8 cellular contexts compared by ENCODE assay signal in genomic region chr1:116151739-116152576, GRCh38. TPM values are rescaled to one million over a fixed set of nuclear protein-coding genes. Genes with fewer than 3 reads are reported as not detected.
A peak's percentile ranks its signal among the peaks of the same experiment; 100 is the strongest.
DNase-seq lines count a peak whose midpoint lies in the region; ATAC-seq and TF ChIP-seq lines count a peak whose summit lies in the region.

No MANE protein-coding gene starts in this region.

- H3K9ac ChIP-seq in H9 (ENCODE audit: extremely low read depth, insufficient read length, low read length) = no peak overlapping the region
- H3K9ac ChIP-seq in SK-N-MC (ENCODE audit: insufficient read length) = peak overlapping the region; percentile 66
- H3K9ac ChIP-seq in trophoblast cell (ENCODE audit: low read length) = peak overlapping the region; percentile 31

- no peaks in the 10 kb centered on the region for H3K36me3 ChIP-seq in SK-N-MC (ENCODE audit: insufficient read depth, low read length)
- H3K36me3 ChIP-seq in trophoblast cell (ENCODE audit: control insufficient read depth in 1 of 2, insufficient read depth in 2 of 2, low read length in 2 of 2) = no peaks in the 10 kb centered on the region
- H3K36me3 ChIP-seq in transverse colon = no peaks in the 10 kb centered on the region

- peaks cover 4% of the 10 kb centered on the region for H3K23me2 ChIP-seq in H9 (ENCODE audit: insufficient read length, low read depth, low read length, poor library complexity, severe bottlenecking)

- no CpG with 5 or more reads among the region's 46 CpGs for WGBS in H9 (ENCODE audit: extremely low coverage, insufficient read length, low lambda C conversion rate)
- no CpG with 5 or more reads among the region's 46 CpGs for WGBS in trophoblast cell (ENCODE audit: extremely low coverage, insufficient coverage, insufficient read length)
- WGBS in transverse colon (ENCODE audit: low coverage in 1 of 2), 2 donors = 25 to 40% methylated on average over 2 to 13 of the region's 46 CpGs

- no peaks in the 10 kb centered on the region for H3K79me2 ChIP-seq in H9 (ENCODE audit: insufficient read depth, low read length)
- no peaks in the 10 kb centered on the region for H3K79me2 ChIP-seq in trophoblast cell (ENCODE audit: control insufficient read depth, insufficient read depth, low read length, poor library complexity)

- no peak for TF ChIP-seq EP300 in transverse colon (IDR thresholded peaks at IDR 0.05; ENCODE audit: low read depth)

- H2AK5ac ChIP-seq in H9 (ENCODE audit: insufficient read length, low read length) (no peak overlapping the region), trophoblast cell (ENCODE audit: low read length) (no peak overlapping the region)

- H2AFZ ChIP-seq in H9 (ENCODE audit: low read length) = no peak overlapping the region
- peak overlapping the region; percentile 61 for H2AFZ ChIP-seq in trophoblast cell (ENCODE audit: insufficient read depth, low read length, poor library complexity)

- intact Hi-C loops in cardiac septum (cut with DNase I) (loop anchor here (5.0 kb wide), 2 partner anchors 220 to 335 kb away; partner anchors contain the start of gene ATP1A1), transverse colon (cut with DNase I; ENCODE audit: low total_unique reads) (loop anchor here (5.0 kb wide), 1 partner anchor 335 kb away; no protein-coding TSS in a partner anchor)

- no peaks in the 10 kb centered on the region for H3K4me1 ChIP-seq in H9 (ENCODE audit: insufficient read depth, low read length)
- H3K4me1 ChIP-seq in trophoblast cell (ENCODE audit: control insufficient read depth in 1 of 2, insufficient read depth in 2 of 2, low read length in 2 of 2) = peaks cover 13 to 19% of the 10 kb centered on the region in 2 experiments
- peaks cover 3 to 37% (median 24%) of the 10 kb centered on the region in 4 donors for H3K4me1 ChIP-seq in transverse colon

- peak overlapping the region; percentile 25 for H3K4me2 ChIP-seq in H9 (ENCODE audit: insufficient read depth, insufficient read length, low read length)
- peak overlapping the region; percentile 88 for H3K4me2 ChIP-seq in trophoblast cell (ENCODE audit: low read length)

- TF ChIP-seq CTCF in H9 (conservative IDR thresholded peaks at IDR 0.05) (peak; percentile 92), LNCaP clone FGC (IDR thresholded peaks at IDR 0.05; ENCODE audit: control insufficient read depth, extremely low read depth, insufficient read depth) (peak; percentile 99), transverse colon (IDR thresholded peaks at IDR 0.05) (peak; percentile 84 to 96 (median 95))

- H3K56ac ChIP-seq in H9 (ENCODE audit: insufficient read length, low read depth, low read length) = no peak overlapping the region

- peaks cover 0 to 4% (median 0%) of the 10 kb centered on the region in 3 experiments; a peak in 3 of 7 replicates for H3K36me3 Mint-ChIP-seq in H9 (ENCODE audit: insufficient read depth in 1 of 3, low read depth in 3 of 3)
- H3K36me3 Mint-ChIP-seq in activated naive CD4-positive, alpha-beta T cell treated with anti-CD3 and anti-CD28 coated beads, Interleukin-2, amount 50 U/mL, for 72 hours = no peaks in the 10 kb centered on the region

- H4K91ac ChIP-seq in H9 (ENCODE audit: insufficient read length, low read depth, low read length) (no peak overlapping the region), trophoblast cell (ENCODE audit: low read depth, low read length) (peak overlapping the region; percentile 1)

- no peaks in the 10 kb centered on the region for H3K27me3 ChIP-seq in H9 (ENCODE audit: insufficient read depth, low read length)
- H3K27me3 ChIP-seq in trophoblast cell (ENCODE audit: insufficient read depth, low read length) = no peaks in the 10 kb centered on the region
- H3K27me3 ChIP-seq in transverse colon = no peaks in the 10 kb centered on the region

- H3K79me1 ChIP-seq in H9 (ENCODE audit: insufficient read depth, low read depth, low read length, poor library complexity, severe bottlenecking) = no peaks in the 10 kb centered on the region
- peaks cover 7% of the 10 kb centered on the region for H3K79me1 ChIP-seq in trophoblast cell (ENCODE audit: low read length)

- no peaks in the 10 kb centered on the region for H4K20me1 ChIP-seq in H9 (ENCODE audit: control insufficient read depth, insufficient read depth, insufficient read length)

- H4K8ac ChIP-seq in H9 (replicated peaks; ENCODE audit: insufficient read length, low read depth, low read length) (no peak overlapping the region), trophoblast cell (ENCODE audit: low read depth, low read length) (peak overlapping the region; percentile 57)

- peaks cover 2 to 4% of the 10 kb centered on the region in 2 experiments for H3K9me3 Mint-ChIP-seq in H9
- H3K9me3 Mint-ChIP-seq in activated naive CD4-positive, alpha-beta T cell treated with anti-CD3 and anti-CD28 coated beads, Interleukin-2, amount 50 U/mL, for 72 hours = peaks cover 0 to 3% of the 10 kb centered on the region in 2 donors

- H3K23ac ChIP-seq in H9 (ENCODE audit: insufficient read length, low read depth, low read length) (no peak overlapping the region), trophoblast cell (ENCODE audit: low read length) (no peak overlapping the region)

- peaks cover 20% of the 10 kb centered on the region for H3K27me3 Mint-ChIP-seq in H9 (ENCODE audit: low read depth)

- H3K4me3 ChIP-seq in LNCaP clone FGC (ENCODE audit: low read depth, low read length) (peak overlapping the region; percentile 40), SK-N-MC (peak overlapping the region; percentile 76), trophoblast cell (ENCODE audit: low read depth, low read length) (peak overlapping the region; percentile 60), transverse colon (peak overlapping the region in 3 of 4 donors; percentile 26 to 54 (median 34))

- no peak overlapping the region for H3T11ph ChIP-seq in H9 (ENCODE audit: low read length)

- H3K4me3 Mint-ChIP-seq in H9 = peak overlapping the region; percentile 53 to 57

- no peak overlapping the region for H3K4ac ChIP-seq in H9 (ENCODE audit: low read depth, low read length)
- no peak overlapping the region for H3K4ac ChIP-seq in trophoblast cell (ENCODE audit: low read depth, low read length)

- no peak overlapping the region for H3K27ac Mint-ChIP-seq in H9
- peak overlapping the region; percentile 48 to 51 for H3K27ac Mint-ChIP-seq in activated naive CD4-positive, alpha-beta T cell treated with anti-CD3 and anti-CD28 coated beads, Interleukin-2, amount 50 U/mL, for 72 hours

- no peak overlapping the region for H2BK5ac ChIP-seq in H9 (ENCODE audit: insufficient read length, low read length)
- H2BK5ac ChIP-seq in trophoblast cell (ENCODE audit: low read depth, low read length, poor library complexity) = no peak overlapping the region

- no peak overlapping the region for H2BK20ac ChIP-seq in H9 (ENCODE audit: low read depth, low read length, poor library complexity, severe bottlenecking)

- in situ Hi-C loops in transverse colon (cut with MboI; ENCODE audit: low pct_ligation_motif_present in 1 of 4, low pct_unique_long_range_greater_than_20kb in 1 of 4, low sequenced_read_pairs in 3 of 4) = loop anchor here in 2 of 4 donors (10.0 to 25.0 kb wide), 2 partner anchors 210 to 333 kb away; partner anchors contain the start of gene ATP1A1 (in 2 of the 2)

- DNase-seq in GDM1 (lab: John Stamatoyannopoulos, UW) (peak; percentile 72), H9 (peak; percentile 82), LNCaP clone FGC (ENCODE audit: low read depth) (no peak), SK-N-MC (ENCODE audit: low read depth, low spot score) (no peak), cardiac septum (ENCODE audit: low spot score) (peak; percentile 89), trophoblast cell (peak; percentile 58 to 85), transverse colon (peak; percentile 82)
- peak; percentile 82 to 83 for DNase-seq in activated naive CD4-positive, alpha-beta T cell treated with anti-CD3 and anti-CD28 coated beads, Interleukin-2, amount 50 U/mL, for 72 hours (ENCODE audit: low spot score in 2 of 2)

- H2BK12ac ChIP-seq in H9 (ENCODE audit: insufficient read length, low read depth, low read length) (no peak overlapping the region), trophoblast cell (ENCODE audit: low read length) (peak overlapping the region; percentile 27)

- peaks cover 8 to 16% of the 10 kb centered on the region in 2 experiments for H3K4me1 Mint-ChIP-seq in H9

- H3K27ac ChIP-seq in H9 (ENCODE audit: insufficient read length, low read depth, low read length) (no peak overlapping the region), SK-N-MC (peak overlapping the region; percentile 87), trophoblast cell (ENCODE audit: low read depth, low read length) (no peak overlapping the region), transverse colon (peak overlapping the region; percentile 76 to 87 (median 82))

- ATAC-seq in activated naive CD4-positive, alpha-beta T cell treated with anti-CD3 and anti-CD28 coated beads, Interleukin-2, amount 50 U/mL, for 72 hours = peak; percentile 97 to 99

- H4K12ac ChIP-seq in trophoblast cell (ENCODE audit: low read depth, low read length) = peak overlapping the region; percentile 3

- H2BK15ac ChIP-seq in H9 (ENCODE audit: low read depth, low read length) = no peak overlapping the region

- no peak overlapping the region for H3K18ac ChIP-seq in H9 (ENCODE audit: insufficient read length, low read depth, low read length)
- no peak overlapping the region for H3K18ac ChIP-seq in trophoblast cell (ENCODE audit: low read length)

- H2BK120ac ChIP-seq in H9 (ENCODE audit: low read depth, low read length, poor library complexity, severe bottlenecking) (no peak overlapping the region), trophoblast cell (ENCODE audit: insufficient read depth, low read length, poor library complexity) (peak overlapping the region; percentile 21)

- H3K14ac ChIP-seq in H9 (ENCODE audit: insufficient read depth, low read length) (peak overlapping the region; percentile 86; the same call in 1 of the 2 replicates), trophoblast cell (ENCODE audit: low read length) (peak overlapping the region; percentile 44)

- peak; percentile 32 for TF ChIP-seq POLR2A in transverse colon (IDR thresholded peaks at IDR 0.05)

- no peaks in the 10 kb centered on the region for H3K9me3 ChIP-seq in H9 (ENCODE audit: control insufficient read depth, low read depth, low read length)
- H3K9me3 ChIP-seq in SK-N-MC (ENCODE audit: low read depth, low read length) = no peaks in the 10 kb centered on the region
- peaks cover 2% of the 10 kb centered on the region for H3K9me3 ChIP-seq in trophoblast cell (ENCODE audit: insufficient read depth, low read depth, low read length)
- no peaks in the 10 kb centered on the region for H3K9me3 ChIP-seq in transverse colon

- no peak overlapping the region for H4K5ac ChIP-seq in H9 (ENCODE audit: insufficient read length, low read depth, low read length)

RNA-seq across cellular contexts. Expression of gene MAB21L3, which starts 40.8 kb away (rescaled TPM):
- total RNA-seq in H9 (2021) (not detected in 2 replicates), cardiac septum (not detected), transverse colon (1 to 10 TPM in 3 of 4 donors, under 1 TPM in 1; 0.20 to 9.4 (median 4.8) TPM)
- total RNA-seq in activated naive CD4-positive, alpha-beta T cell treated with anti-CD3 and anti-CD28 coated beads, Interleukin-2, amount 50 U/mL, for 72 hours = not detected
- polyA plus RNA-seq in trophoblast cell (2013) = 0.55 and 0.68 TPM in 2 replicates

Comparison
In these comparisons a context has a peak if more than half of its experiments do, and no peak if none do; other contexts are left out.
1. DNase-seq: peak in GDM1 (single experiment), H9 (single experiment), activated naive CD4-positive, alpha-beta T cell treated with anti-CD3 and anti-CD28 coated beads, Interleukin-2, amount 50 U/mL, for 72 hours (2 of 2), cardiac septum (single experiment), trophoblast cell (2 of 2) and transverse colon (single experiment); none in LNCaP clone FGC (single experiment) and SK-N-MC (single experiment).
2. H3K27ac ChIP-seq: peak in SK-N-MC (single experiment) and transverse colon (4 of 4); none in H9 (single experiment) and trophoblast cell (single experiment).
3. H3K27ac Mint-ChIP-seq: peak in activated naive CD4-positive, alpha-beta T cell treated with anti-CD3 and anti-CD28 coated beads, Interleukin-2, amount 50 U/mL, for 72 hours (2 of 2); none in H9 (0 of 3).
4. Peak in every context shown above with its lines, with median percentiles within 50 percentile points of each other: CTCF ChIP-seq and H3K4me3 ChIP-seq.